In genomic region chr2:138780451-138780880, GRCh38 we compare ENCODE assay signal across 1 cellular context.
A peak's percentile ranks its signal among the peaks of the same experiment; 100 is the strongest.
TF ChIP-seq lines count a peak whose summit lies in the region.

No MANE protein-coding gene starts in this region.

TF ChIP-seq in H1, 55 proteins besides CTCF, POLR2A, EP300 and RAD21:
- TF ChIP-seq KDM4A (IDR thresholded peaks at IDR 0.05; ENCODE audit: low read depth, low read length, severe bottlenecking), result peak; percentile 42
- TF ChIP-seq POLR2AphosphoS5 (IDR thresholded peaks at IDR 0.05; ENCODE audit: low read depth, low read length), result no peak
- TF ChIP-seq HDAC2 (IDR thresholded peaks at IDR 0.05; ENCODE audit: borderline replicate concordance in 1 of 2, low read depth in 2 of 2, low read length in 2 of 2), result 0 out of 4 replicates have a peak, but pooled peaks of 1 of the 2 experiments have one; percentile 9
- TF ChIP-seq TBP (IDR thresholded peaks at IDR 0.05; ENCODE audit: low read depth, low read length), result 0 out of 2 replicates have a peak, but pooled peaks have one; percentile 17
